31 cellular contexts compared by ENCODE assay signal in genomic region chr13:34087791-34088190, GRCh38.
"Had no signal": no experiment of that assay in that cellular context is flagged by ENCODE, and none has a peak within 500 bp of the region (broad histone marks: within the 10 kb centered on the region; RNA-seq: fewer than 3 reads in every experiment).

No MANE protein-coding gene starts in this region.

- H3K36me3 ChIP-seq: adrenal gland, ascending aorta, brain microvascular endothelial cell, breast epithelium, cardiac muscle cell had no signal

- H3K9me3 ChIP-seq: adrenal gland, ascending aorta, body of pancreas had no signal

- ATAC-seq: activated naive CD4-positive, alpha-beta T cell treated with anti-CD3 and anti-CD28 coated beads, Interleukin-2, amount 50 U/mL, for 72 hours; activated naive CD8-positive, alpha-beta T cell treated with anti-CD3 and anti-CD28 coated beads, Interleukin-2, amount 50 U/mL, for 24 hours; activated T-cell treated with anti-CD3 and anti-CD28 coated beads, Interleukin-2, amount 50 U/mL, for 4 hours; activated T-cell treated with anti-CD3 and anti-CD28 coated beads, Interleukin-2, amount 50 U/mL, for 72 hours; activated T-helper 17 cell treated with anti-CD3 and anti-CD28 coated beads, Interleukin-2, amount 50 U/mL, for 72 hours; body of pancreas had no signal

- DNase-seq: activated effector memory CD4-positive, alpha-beta T cell treated with anti-CD3 and anti-CD28 coated beads, Interleukin-2, amount 50 U/mL, for 16 hours; activated effector memory CD4-positive, alpha-beta T cell treated with Interleukin-2 at 50 U/mL for 16 hours; activated gamma-delta T cell; activated gamma-delta T cell treated with Interleukin-2 at 50 U/mL for 16 hours; activated naive CD4-positive, alpha-beta T cell; activated naive CD4-positive, alpha-beta T cell treated with anti-CD3 and anti-CD28 coated beads for 36 hours; activated naive CD4-positive, alpha-beta T cell treated with anti-CD3 and anti-CD28 coated beads, Interleukin-2, amount 10 ng/mL, durations not matched to agents 7 days and 5 days; activated naive CD4-positive, alpha-beta T cell treated with anti-CD3 and anti-CD28 coated beads, Interleukin-2, amount 50 U/mL, for 16 hours; activated naive CD4-positive, alpha-beta T cell treated with Interleukin-2 at 50 U/mL for 16 hours; activated naive CD8-positive, alpha-beta T cell treated with anti-CD3 and anti-CD28 coated beads for 36 hours; activated naive CD8-positive, alpha-beta T cell treated with anti-CD3 and anti-CD28 coated beads, Interleukin-2, amount 10 ng/mL, durations not matched to agents 7 days and 5 days; activated naive CD8-positive, alpha-beta T cell treated with anti-CD3 and anti-CD28 coated beads, Interleukin-2, amount 50 U/mL, for 24 hours; activated T-cell treated with anti-CD3 and anti-CD28 coated beads, Interleukin-2, amount 50 U/mL, for 4 hours; activated T-cell treated with anti-CD3 and anti-CD28 coated beads, Interleukin-2, amount 50 U/mL, for 48 hours; activated T-cell treated with anti-CD3 and anti-CD28 coated beads, Interleukin-2, amount 50 U/mL, for 72 hours; adrenal gland; amniotic stem cell; amygdala; anterior cingulate cortex; aorta; body of pancreas; brain microvascular endothelial cell; caudate nucleus; central memory CD4-positive, alpha-beta T cell; cerebellar nuclear complex had no signal

- H3K4me1 ChIP-seq: adrenal gland, ascending aorta, body of pancreas, breast epithelium had no signal

- H3K4me3 ChIP-seq: adrenal gland, ascending aorta, body of pancreas, breast epithelium, cardiac muscle cell had no signal

- FAIRE-seq: astrocyte had no signal

- H3K27ac ChIP-seq: adrenal gland, ascending aorta, body of pancreas, brain microvascular endothelial cell, breast epithelium, cardiac muscle cell had no signal
